11 cellular contexts compared by ENCODE assay signal in genomic region chr12:122851820-122852219, GRCh38. TPM values are rescaled to one million over a fixed set of nuclear protein-coding genes. Genes with fewer than 3 reads are reported as not detected.
DNase-seq lines count a peak whose midpoint lies in the region; ATAC-seq and TF ChIP-seq lines count a peak whose summit lies in the region.
"Had no signal": no experiment of that assay in that cellular context is flagged by ENCODE, and none has a peak within 500 bp of the region (broad histone marks: within the 10 kb centered on the region; RNA-seq: fewer than 3 reads in every experiment).

No MANE protein-coding gene starts in this region.

- no peaks in the 10 kb centered on the region for H3K9me3 ChIP-seq in lung (ENCODE audit: control insufficient read depth in 2 of 2, insufficient read depth in 1 of 2, low read length in 1 of 2)

- H3K27ac ChIP-seq in lung (ENCODE audit: low read depth in 1 of 2, low read length in 1 of 2): peak overlapping the region; percentile 16 to 80
- H3K27ac ChIP-seq: HL-60 had no signal

- no peak for TF ChIP-seq CTCF in lung (IDR thresholded peaks at IDR 0.05; ENCODE audit: control extremely low read depth, extremely low read depth)

- ATAC-seq in lung (ENCODE audit: insufficient read depth, low FRiP score) (peak; percentile 50), HG03175 (IDR thresholded peaks at IDR 0.05; ENCODE audit: unreplicated experiment) (no peak)
- ATAC-seq: activated T-cell treated with anti-CD3 and anti-CD28 coated beads, Interleukin-2, amount 50 U/mL, for 72 hours had no signal

- H3K27me3 ChIP-seq in lung (ENCODE audit: control insufficient read depth, insufficient read depth): no peaks in the 10 kb centered on the region

- H3K4me3 ChIP-seq in lung: no peak overlapping the region

- WGBS in lung, 2 donors: 64 to 79% methylated on average over 5 of the region's 5 CpGs

- peaks cover 0 to 26% of the 10 kb centered on the region in 2 donors for H3K36me3 ChIP-seq in lung (ENCODE audit: control insufficient read depth in 2 of 2, insufficient read depth in 2 of 2, low read length in 2 of 2)

- DNase-seq in 8988T (peak; percentile 95), M059J (ENCODE audit: low read depth) (peak; percentile 90), dermis blood vessel endothelial cell (peak; percentile 98), lung (ENCODE audit: low spot score) (no peak), NCI-H1105 (lab: John Stamatoyannopoulos, UW) (no peak), NCI-H526 (lab: John Stamatoyannopoulos, UW) (no peak)
- DNase-seq in activated CD4-positive, alpha-beta T cell treated with anti-CD3 and anti-CD28 coated beads, Interleukin-2, amount 50 U/mL, for 48 hours: no peak
- DNase-seq: activated T-cell treated with anti-CD3 and anti-CD28 coated beads, Interleukin-2, amount 50 U/mL, for 72 hours; foreskin melanocyte had no signal

- H3K4me1 ChIP-seq in lung (ENCODE audit: control insufficient read depth in 2 of 2, insufficient read depth in 2 of 2, low read length in 2 of 2): peaks cover 0 to 18% of the 10 kb centered on the region in 2 donors

RNA-seq across cellular contexts. Expression of gene HIP1R, which starts 16.6 kb away (rescaled TPM):
- total RNA-seq in M059J (2014; rRNA removed; shearing (Covaris generic)): 18.3 and 23.5 TPM in 2 replicates
- total RNA-seq in dermis blood vessel endothelial cell (132 and 200 TPM in 2 replicates), lung (10 to 100 TPM; 33.8 to 56.3 TPM)
- polyA plus RNA-seq in lung: 10 to 100 TPM; 34.5 to 36.3 TPM

RNA-seq across cellular contexts. Expression of gene VPS37B, which starts 44.1 kb away (rescaled TPM):
- 27.7 and 28.9 TPM in 2 replicates for total RNA-seq in M059J (2014; rRNA removed; shearing (Covaris generic))
- 19.6 and 21.2 TPM in 2 replicates for total RNA-seq in dermis blood vessel endothelial cell
- 10 to 100 TPM; 43.1 to 44.1 TPM for total RNA-seq in lung
- polyA plus RNA-seq in lung: 10 to 100 TPM; 31.0 to 41.5 TPM

Comparison
In these comparisons a context has a peak if more than half of its experiments do, and no peak if none do; other contexts are left out.
1. DNase-seq: peak in 8988T (single experiment), M059J (single experiment) and dermis blood vessel endothelial cell (single experiment); none in lung (single experiment), NCI-H1105 (single experiment), NCI-H526 (0 of 2) and activated CD4-positive, alpha-beta T cell treated with anti-CD3 and anti-CD28 coated beads, Interleukin-2, amount 50 U/mL, for 48 hours (0 of 2).